16 cellular contexts compared by ENCODE assay signal in the genomic region with DNA sequence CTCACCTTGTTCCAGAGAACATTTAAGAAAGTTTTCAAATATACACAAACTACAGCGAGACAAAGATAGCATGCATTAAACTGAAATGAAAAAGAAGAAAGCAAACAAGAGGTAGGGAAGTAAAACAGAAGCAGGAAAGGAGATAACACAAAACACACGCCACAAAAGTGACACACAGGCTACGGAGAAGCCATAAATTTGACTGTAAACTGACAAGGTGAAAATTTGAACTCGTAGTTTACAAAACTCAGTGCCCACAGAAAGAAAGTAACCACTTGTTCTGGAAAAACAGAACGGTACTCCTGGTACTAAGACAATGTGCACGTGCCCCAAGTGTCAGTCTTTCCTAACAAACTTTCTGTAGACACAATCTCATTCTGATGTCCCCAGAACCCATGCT. TPM values are rescaled to one million over a fixed set of nuclear protein-coding genes. Genes with fewer than 3 reads are reported as not detected.
A peak's percentile ranks its signal among the peaks of the same experiment; 100 is the strongest.
DNase-seq lines count a peak whose midpoint lies in the region; ATAC-seq and TF ChIP-seq lines count a peak whose summit lies in the region.
"Had no signal": no experiment of that assay in that cellular context is flagged by ENCODE, and none has a peak within 500 bp of the region (broad histone marks: within the 10 kb centered on the region; RNA-seq: fewer than 3 reads in every experiment).

No MANE protein-coding gene starts in this region.

- POLR2A ChIA-PET in HEK293T (lab: Yijun Ruan, JAX) (no interaction called here), WTC11 (lab: Charles Lee) (no interaction called here)

- H2BK15ac ChIP-seq in mesendoderm (replicated peaks; ENCODE audit: low read depth): no peak overlapping the region

- H3K4me1 Mint-ChIP-seq in WTC11 (peaks cover 52% of the 10 kb centered on the region), progenitor cell of endocrine pancreas (ENCODE audit: low read depth) (peaks cover 36% of the 10 kb centered on the region)

- H3K23ac ChIP-seq in mesendoderm (ENCODE audit: low read length): no peak overlapping the region

- no peaks in the 10 kb centered on the region for H3K27me3 ChIP-seq in hepatocyte
- no peaks in the 10 kb centered on the region for H3K27me3 ChIP-seq in mesendoderm (ENCODE audit: insufficient read depth, low read length, poor library complexity)
- H3K27me3 ChIP-seq in SJCRH30: no peaks in the 10 kb centered on the region
- H3K27me3 ChIP-seq: BLaER1 treated with 17β-estradiol and CSF1 and Interleukin-3, amounts not matched to agents 10 nM and 100 nM had no signal

- H3K36me3 ChIP-seq in hepatocyte (replicated peaks; ENCODE audit: insufficient read depth, low read depth): no peaks in the 10 kb centered on the region
- H3K36me3 ChIP-seq in mesendoderm (ENCODE audit: control insufficient read depth, insufficient read depth, low read length): no peaks in the 10 kb centered on the region
- no peaks in the 10 kb centered on the region for H3K36me3 ChIP-seq in SJCRH30
- H3K36me3 ChIP-seq: BLaER1 treated with 17β-estradiol and CSF1 and Interleukin-3, amounts not matched to agents 10 nM and 100 nM had no signal

- CTCF ChIA-PET in HEK293T (lab: Yijun Ruan, JAX): no interaction called here
- CTCF ChIA-PET in WTC11 (lab: Charles Lee): no interaction called here

- H3K56ac ChIP-seq in mesendoderm (ENCODE audit: low read length): no peak overlapping the region

- no peak overlapping the region for H4K8ac ChIP-seq in mesendoderm (ENCODE audit: low read depth, low read length)

- H3K79me1 ChIP-seq in mesendoderm (ENCODE audit: low read length): no peaks in the 10 kb centered on the region

- no peak overlapping the region for H2AK5ac ChIP-seq in mesendoderm (ENCODE audit: low read length)

- H3K27ac ChIP-seq in hepatocyte: no peak overlapping the region
- H3K27ac ChIP-seq in mesendoderm (ENCODE audit: low read depth, low read length): no peak overlapping the region
- no peak overlapping the region; the same call in 1 of the 2 replicates for H3K27ac ChIP-seq in SJCRH30
- H3K27ac ChIP-seq: BLaER1 treated with 17β-estradiol and CSF1 and Interleukin-3, amounts not matched to agents 10 nM and 100 nM; GM23248 had no signal

- peaks cover 23% of the 10 kb centered on the region for H3K4me1 ChIP-seq in hepatocyte (ENCODE audit: insufficient read depth)
- H3K4me1 ChIP-seq in mesendoderm (ENCODE audit: control insufficient read depth, low read depth, low read length): peaks cover 13% of the 10 kb centered on the region
- H3K4me1 ChIP-seq in SJCRH30: peaks cover 50% of the 10 kb centered on the region

- no peak overlapping the region for H2BK5ac ChIP-seq in mesendoderm (ENCODE audit: low read length)

- no peaks in the 10 kb centered on the region for H3K9me2 ChIP-seq in hepatocyte (replicated peaks; ENCODE audit: insufficient read depth)

- H3K4me3 Mint-ChIP-seq in WTC11: no peak overlapping the region
- H3K4me3 Mint-ChIP-seq in progenitor cell of endocrine pancreas (ENCODE audit: low read depth): no peak overlapping the region
- H3K4me3 Mint-ChIP-seq: CD4-positive, CD25-positive, alpha-beta regulatory T cell had no signal

- TF ChIP-seq CTCF in WTC11 (IDR thresholded peaks at IDR 0.05): no peak
- no peak for TF ChIP-seq CTCF in hepatocyte (IDR thresholded peaks at IDR 0.05; ENCODE audit: poor library complexity)
- no peak for TF ChIP-seq CTCF in progenitor cell of endocrine pancreas (IDR thresholded peaks at IDR 0.05; ENCODE audit: unreplicated experiment)

- H3K4ac ChIP-seq in mesendoderm (ENCODE audit: low read depth, low read length): no peak overlapping the region

- no peak overlapping the region for H3K18ac ChIP-seq in mesendoderm (ENCODE audit: low read length)

- 34% methylated on average over 6 of the region's 6 CpGs for WGBS in hepatocyte (ENCODE audit: low lambda C conversion rate, missing lambda C conversion rate)
- no CpG with 5 or more reads among the region's 6 CpGs for WGBS in mesendoderm (ENCODE audit: extremely low coverage, insufficient coverage, low lambda C conversion rate)

- no peak overlapping the region for H2BK120ac ChIP-seq in mesendoderm (ENCODE audit: low read depth, low read length)

- no peak for DNase-seq in HEK293T (ENCODE audit: extremely low spot score)
- DNase-seq in WTC11 (ENCODE audit: low spot score): no peak
- no peak for DNase-seq in hepatocyte (ENCODE audit: low spot score)
- DNase-seq in progenitor cell of endocrine pancreas (ENCODE audit: low spot score, unreplicated experiment): no peak
- no peak for DNase-seq in mesendoderm
- no peak for DNase-seq in NCI-H1436 (lab: John Stamatoyannopoulos, UW)
- no peak for DNase-seq in SJCRH30
- DNase-seq: ACHN; CD4-positive, CD25-positive, alpha-beta regulatory T cell; DMS79; GM23248; H7 had no signal

- H3K79me2 ChIP-seq in hepatocyte: no peaks in the 10 kb centered on the region
- H3K79me2 ChIP-seq in mesendoderm (ENCODE audit: control insufficient read depth, insufficient read depth, low read length): no peaks in the 10 kb centered on the region

- H3K9me3 Mint-ChIP-seq in WTC11: no peaks in the 10 kb centered on the region
- H3K9me3 Mint-ChIP-seq in progenitor cell of endocrine pancreas (ENCODE audit: low read depth): no peaks in the 10 kb centered on the region

- H3K4me2 ChIP-seq in hepatocyte (peak overlapping the region; percentile 28), mesendoderm (ENCODE audit: low read length) (no peak overlapping the region)
- H3K4me2 ChIP-seq: BLaER1 treated with 17β-estradiol and CSF1 and Interleukin-3, amounts not matched to agents 10 nM and 100 nM had no signal

- H4K20me1 ChIP-seq in hepatocyte (ENCODE audit: insufficient read depth, poor library complexity, severe bottlenecking): no peaks in the 10 kb centered on the region
- H4K20me1 ChIP-seq: BLaER1 treated with 17β-estradiol and CSF1 and Interleukin-3, amounts not matched to agents 10 nM and 100 nM had no signal

- H3K9me3 ChIP-seq in hepatocyte (ENCODE audit: low read depth) (no peaks in the 10 kb centered on the region), SJCRH30 (replicated peaks) (no peaks in the 10 kb centered on the region)
- H3K9me3 ChIP-seq: BLaER1 treated with 17β-estradiol and CSF1 and Interleukin-3, amounts not matched to agents 10 nM and 100 nM had no signal

- ATAC-seq in WTC11 (no peak), GM21529 (IDR thresholded peaks at IDR 0.05; ENCODE audit: unreplicated experiment) (no peak)
- ATAC-seq: GM12878 had no signal

- H3K9ac ChIP-seq in mesendoderm (ENCODE audit: low read length): no peak overlapping the region
- H3K9ac ChIP-seq: BLaER1 treated with 17β-estradiol and CSF1 and Interleukin-3, amounts not matched to agents 10 nM and 100 nM; GM23248 had no signal

- no peak overlapping the region for H2AFZ ChIP-seq in hepatocyte
- H2AFZ ChIP-seq: GM23248 had no signal

- H3K27me3 Mint-ChIP-seq in WTC11 (ENCODE audit: low read depth): no peaks in the 10 kb centered on the region
- no peaks in the 10 kb centered on the region for H3K27me3 Mint-ChIP-seq in progenitor cell of endocrine pancreas
- H3K27me3 Mint-ChIP-seq: CD4-positive, CD25-positive, alpha-beta regulatory T cell had no signal

- H3K27ac Mint-ChIP-seq in WTC11 (0 out of 2 replicates have a peak overlapping the region, but pooled peaks have one; percentile 73), progenitor cell of endocrine pancreas (peak overlapping the region; percentile 44)
- H3K27ac Mint-ChIP-seq: CD4-positive, CD25-positive, alpha-beta regulatory T cell had no signal

- H3K36me3 Mint-ChIP-seq in WTC11 (no peaks in the 10 kb centered on the region), progenitor cell of endocrine pancreas (ENCODE audit: insufficient read depth) (no peaks in the 10 kb centered on the region)
- H3K36me3 Mint-ChIP-seq: CD4-positive, CD25-positive, alpha-beta regulatory T cell had no signal

- no peak overlapping the region for H3K4me3 ChIP-seq in hepatocyte
- no peak overlapping the region for H3K4me3 ChIP-seq in mesendoderm (ENCODE audit: low read length)
- H3K4me3 ChIP-seq in SJCRH30: no peak overlapping the region
- H3K4me3 ChIP-seq: BLaER1 treated with 17β-estradiol and CSF1 and Interleukin-3, amounts not matched to agents 10 nM and 100 nM; GM12878; GM23248 had no signal

- no peak overlapping the region for H4K5ac ChIP-seq in mesendoderm (ENCODE audit: low read length)

TF ChIP-seq in HEK293T, 16 proteins besides CTCF, POLR2A, EP300 and RAD21:
- no peak for TF ChIP-seq L3MBTL2 (conservative IDR thresholded peaks at IDR 0.05)
- TF ChIP-seq, protein P1, sequence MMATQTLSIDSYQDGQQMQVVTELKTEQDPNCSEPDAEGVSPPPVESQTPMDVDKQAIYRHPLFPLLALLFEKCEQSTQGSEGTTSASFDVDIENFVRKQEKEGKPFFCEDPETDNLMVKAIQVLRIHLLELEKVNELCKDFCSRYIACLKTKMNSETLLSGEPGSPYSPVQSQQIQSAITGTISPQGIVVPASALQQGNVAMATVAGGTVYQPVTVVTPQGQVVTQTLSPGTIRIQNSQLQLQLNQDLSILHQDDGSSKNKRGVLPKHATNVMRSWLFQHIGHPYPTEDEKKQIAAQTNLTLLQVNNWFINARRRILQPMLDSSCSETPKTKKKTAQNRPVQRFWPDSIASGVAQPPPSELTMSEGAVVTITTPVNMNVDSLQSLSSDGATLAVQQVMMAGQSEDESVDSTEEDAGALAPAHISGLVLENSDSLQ (IDR thresholded peaks at IDR 0.05): 0 out of 2 replicates have a peak, but pooled peaks have one; percentile 5

TF ChIP-seq in WTC11, 78 proteins besides CTCF, POLR2A, EP300 and RAD21 (continues in another document):
- TF ChIP-seq, protein P2, sequence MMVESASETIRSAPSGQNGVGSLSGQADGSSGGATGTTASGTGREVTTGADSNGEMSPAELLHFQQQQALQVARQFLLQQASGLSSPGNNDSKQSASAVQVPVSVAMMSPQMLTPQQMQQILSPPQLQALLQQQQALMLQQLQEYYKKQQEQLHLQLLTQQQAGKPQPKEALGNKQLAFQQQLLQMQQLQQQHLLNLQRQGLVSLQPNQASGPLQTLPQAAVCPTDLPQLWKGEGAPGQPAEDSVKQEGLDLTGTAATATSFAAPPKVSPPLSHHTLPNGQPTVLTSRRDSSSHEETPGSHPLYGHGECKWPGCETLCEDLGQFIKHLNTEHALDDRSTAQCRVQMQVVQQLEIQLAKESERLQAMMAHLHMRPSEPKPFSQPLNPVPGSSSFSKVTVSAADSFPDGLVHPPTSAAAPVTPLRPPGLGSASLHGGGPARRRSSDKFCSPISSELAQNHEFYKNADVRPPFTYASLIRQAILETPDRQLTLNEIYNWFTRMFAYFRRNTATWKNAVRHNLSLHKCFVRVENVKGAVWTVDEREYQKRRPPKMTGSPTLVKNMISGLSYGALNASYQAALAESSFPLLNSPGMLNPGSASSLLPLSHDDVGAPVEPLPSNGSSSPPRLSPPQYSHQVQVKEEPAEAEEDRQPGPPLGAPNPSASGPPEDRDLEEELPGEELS (CRISPR knock-in tag; IDR thresholded peaks at IDR 0.05): no peak
- TF ChIP-seq NFATC4 (CRISPR knock-in tag; IDR thresholded peaks at IDR 0.05): no peak

RNA-seq across cellular contexts. Expression of a gene that starts 28.6 kb away (rescaled TPM):
- total RNA-seq in WTC11 (2021): 2.3 to 3.1 TPM (median 3.0 TPM) in 3 replicates
- total RNA-seq in hepatocyte: 5.4 and 7.2 TPM in 2 replicates
- 2.0 and 5.7 TPM in 2 replicates for polyA plus RNA-seq in hepatocyte
- 14.4 and 17.8 TPM in 2 replicates for total RNA-seq in progenitor cell of endocrine pancreas
- 0.94 TPM for polyA plus RNA-seq in mesendoderm (2013, experiment 1 of 2)
- polyA plus RNA-seq in mesendoderm (2013, experiment 2 of 2): 0.97 TPM
- 12.8 and 14.5 TPM in 2 replicates for total RNA-seq in SJCRH30 (2014; rRNA removed; shearing (Covaris generic))
- total RNA-seq: CD4-positive, CD25-positive, alpha-beta regulatory T cell; G401 had no signal
- polyA plus RNA-seq: CD4-positive, CD25-positive, alpha-beta regulatory T cell had no signal
